ENCODE assay signal across 11 cellular contexts in the genomic region with DNA sequence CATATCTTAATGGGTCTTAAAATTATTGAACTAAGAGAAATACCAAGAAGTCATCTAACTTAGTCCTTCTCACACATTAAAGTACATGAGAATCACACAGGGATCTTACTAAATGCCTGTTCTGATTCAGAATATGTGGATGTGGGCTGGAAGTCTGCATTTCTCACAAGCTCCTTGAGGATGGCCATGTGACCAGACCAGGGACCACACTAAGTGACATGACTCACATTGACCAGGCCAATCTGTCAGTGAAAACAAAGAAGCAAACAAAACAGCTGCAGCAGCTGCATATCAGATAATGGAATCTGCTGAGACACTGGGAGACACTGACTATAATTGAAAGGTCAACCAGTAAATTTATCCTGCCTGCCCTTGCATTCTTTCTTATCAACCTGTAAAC.
A peak's percentile ranks its signal among the peaks of the same experiment; 100 is the strongest.
DNase-seq lines count a peak whose midpoint lies in the region; ATAC-seq, FAIRE-seq and TF ChIP-seq lines count a peak whose summit lies in the region.
"Had no signal": no experiment of that assay in that cellular context is flagged by ENCODE, and none has a peak within 500 bp of the region (broad histone marks: within the 10 kb centered on the region; RNA-seq: fewer than 3 reads in every experiment).

No MANE protein-coding gene starts in this region.

- intact Hi-C loops in left ventricle myocardium inferior (cut with micrococcal nuclease): no loop called here
- intact Hi-C loops in natural killer cell (cut with micrococcal nuclease): no loop called here
- intact Hi-C loops in dorsolateral prefrontal cortex (cut with DNase I): no loop called here

- H3K36me3 Mint-ChIP-seq in natural killer cell: no peaks in the 10 kb centered on the region

- ATAC-seq in natural killer cell: no peak
- ATAC-seq: right lobe of liver had no signal

- H3K4me1 Mint-ChIP-seq in natural killer cell: no peaks in the 10 kb centered on the region
- H3K4me1 Mint-ChIP-seq: IgD-negative memory B cell had no signal

- no peak overlapping the region for H3K9ac ChIP-seq in adipocyte (ENCODE audit: low read length)

- no peaks in the 10 kb centered on the region for H3K27me3 ChIP-seq in adipocyte (replicated peaks; ENCODE audit: control insufficient read depth, insufficient read depth, low read length)
- H3K27me3 ChIP-seq in left ventricle myocardium inferior (ENCODE audit: low read depth): no peaks in the 10 kb centered on the region
- H3K27me3 ChIP-seq in dorsolateral prefrontal cortex: no peaks in the 10 kb centered on the region
- H3K27me3 ChIP-seq: right lobe of liver, vagina had no signal

- H3K4me1 ChIP-seq in adipocyte (ENCODE audit: control insufficient read depth, insufficient read depth, low read length) (peaks cover 16% of the 10 kb centered on the region), left ventricle myocardium inferior (peaks cover 9% of the 10 kb centered on the region)
- H3K4me1 ChIP-seq: right lobe of liver, vagina had no signal

- TF ChIP-seq CTCF in left ventricle myocardium inferior (IDR thresholded peaks at IDR 0.05; ENCODE audit: borderline replicate concordance): no peak
- no peak for TF ChIP-seq CTCF in natural killer cell (IDR thresholded peaks at IDR 0.05)
- no peak for TF ChIP-seq CTCF in dorsolateral prefrontal cortex (IDR thresholded peaks at IDR 0.05 in 54 of 56, conservative IDR thresholded peaks at IDR 0.05 in 2 of 56; ENCODE audit: low read depth in 1 of 56, partially characterized antibody in 56 of 56)

- peak; percentile 97 for FAIRE-seq in H54 (lab: Jason Lieb, UNC)
- no peak for FAIRE-seq in GM12891 (lab: Jason Lieb, UNC)

- H3K4me3 ChIP-seq in adipocyte (ENCODE audit: low read length): no peak overlapping the region
- no peak overlapping the region for H3K4me3 ChIP-seq in left ventricle myocardium inferior
- H3K4me3 ChIP-seq in dorsolateral prefrontal cortex: no peak overlapping the region
- H3K4me3 ChIP-seq: right lobe of liver, vagina had no signal

- no peaks in the 10 kb centered on the region for H3K36me3 ChIP-seq in adipocyte (ENCODE audit: control insufficient read depth, insufficient read depth, low read length, severe bottlenecking)
- H3K36me3 ChIP-seq in left ventricle myocardium inferior: no peaks in the 10 kb centered on the region
- H3K36me3 ChIP-seq: right lobe of liver, vagina had no signal

- peaks cover 10% of the 10 kb centered on the region for H3K9me3 ChIP-seq in adipocyte (ENCODE audit: control insufficient read depth, low read length)
- H3K9me3 ChIP-seq in left ventricle myocardium inferior (replicated peaks): peaks cover 45% of the 10 kb centered on the region
- H3K9me3 ChIP-seq: vagina had no signal

- H3K27ac Mint-ChIP-seq in natural killer cell: no peak overlapping the region
- H3K27ac Mint-ChIP-seq: activated T-cell treated with anti-CD3 and anti-CD28 coated beads, Interleukin-2, amount 50 U/mL, for 24 hours; IgD-negative memory B cell had no signal

- H3K27me3 Mint-ChIP-seq in natural killer cell (ENCODE audit: low read depth in 2 of 2): no peaks in the 10 kb centered on the region
- H3K27me3 Mint-ChIP-seq: activated T-cell treated with anti-CD3 and anti-CD28 coated beads, Interleukin-2, amount 50 U/mL, for 24 hours; IgD-negative memory B cell had no signal

- no peak for TF ChIP-seq POLR2A in H54 (IDR thresholded peaks at IDR 0.05; ENCODE audit: low read depth, low read length)
- no peak for TF ChIP-seq POLR2A in GM12891 (IDR thresholded peaks at IDR 0.05; ENCODE audit: low read depth, low read length)

- DNase-seq in H54 (ENCODE audit: insufficient read length, low spot score) (no peak), adipocyte (ENCODE audit: low read depth) (peak; percentile 53), left ventricle myocardium inferior (no peak), stromal cell of bone marrow (ENCODE audit: low read depth) (peak; percentile 65), natural killer cell (no peak), dorsolateral prefrontal cortex (no peak), GM12891 (ENCODE audit: insufficient read length, low spot score) (no peak)
- DNase-seq: activated T-cell treated with anti-CD3 and anti-CD28 coated beads, Interleukin-2, amount 50 U/mL, for 24 hours; right lobe of liver had no signal

- H3K4me3 Mint-ChIP-seq in natural killer cell: no peak overlapping the region
- H3K4me3 Mint-ChIP-seq: activated T-cell treated with anti-CD3 and anti-CD28 coated beads, Interleukin-2, amount 50 U/mL, for 24 hours; IgD-negative memory B cell had no signal

- peaks cover 0 to 3% of the 10 kb centered on the region in 2 donors for H3K9me3 Mint-ChIP-seq in natural killer cell

- peak overlapping the region; percentile 53 for H3K27ac ChIP-seq in left ventricle myocardium inferior (replicated peaks)
- H3K27ac ChIP-seq in dorsolateral prefrontal cortex: no peak overlapping the region
- H3K27ac ChIP-seq: right lobe of liver, vagina had no signal

TF ChIP-seq in GM12891, 5 proteins besides CTCF, POLR2A, EP300 and RAD21:
- no peak for TF ChIP-seq POLR2AphosphoS5 (IDR thresholded peaks at IDR 0.05; ENCODE audit: low read depth, low read length)
- no peak for TF ChIP-seq POU2F2 (IDR thresholded peaks at IDR 0.05; ENCODE audit: low read depth, low read length)
- no peak for TF ChIP-seq SPI1 (IDR thresholded peaks at IDR 0.05; ENCODE audit: low read depth, low read length)
- TF ChIP-seq PAX5 (IDR thresholded peaks at IDR 0.05; ENCODE audit: insufficient read depth, low read length, severe bottlenecking): no peak
- no peak for TF ChIP-seq TAF1 (IDR thresholded peaks at IDR 0.05; ENCODE audit: low read depth, low read length)

Comparison
In these comparisons a context has a peak if more than half of its experiments do, and no peak if none do; other contexts are left out.
1. DNase-seq: peak in adipocyte (single experiment) and stromal cell of bone marrow (single experiment); none in H54 (single experiment), left ventricle myocardium inferior (single experiment), natural killer cell (single experiment), dorsolateral prefrontal cortex (0 of 10) and GM12891 (single experiment).